In genomic region chr6:101800598-101800997, GRCh38 we compare ENCODE assay signal across 23 cellular contexts.
"Had no signal": no experiment of that assay in that cellular context is flagged by ENCODE, and none has a peak within 500 bp of the region (broad histone marks: within the 10 kb centered on the region; RNA-seq: fewer than 3 reads in every experiment).

No MANE protein-coding gene starts in this region.

- H3K27ac ChIP-seq: foreskin keratinocyte, upper lobe of left lung had no signal

- ATAC-seq: activated T-cell treated with anti-CD3 and anti-CD28 coated beads, Interleukin-2, amount 50 U/mL, for 4 hours; foreskin keratinocyte; left colon; naive thymus-derived CD4-positive, alpha-beta T cell had no signal

- DNase-seq: activated B cell treated with CpG ODN at 0.5 μM for 24 hours; activated CD4-positive, alpha-beta T cell treated with anti-CD3 and anti-CD28 coated beads for 4 hours; activated CD4-positive, alpha-beta T cell treated with anti-CD3 and anti-CD28 coated beads, Interleukin-2, amount 50 U/mL, for 48 hours; activated CD8-positive, alpha-beta memory T cell treated with anti-CD3 and anti-CD28 coated beads, Interleukin-2, amount 50 U/mL, for 48 hours; activated naive CD4-positive, alpha-beta T cell; activated naive CD8-positive, alpha-beta T cell treated with anti-CD3 and anti-CD28 coated beads for 36 hours; activated T-cell treated with anti-CD3 and anti-CD28 coated beads, Interleukin-2, amount 50 U/mL, for 4 hours; central memory CD4-positive, alpha-beta T cell; dermis blood vessel endothelial cell; effector memory CD4-positive, alpha-beta T cell; foreskin keratinocyte; left colon; naive thymus-derived CD4-positive, alpha-beta T cell; retina; stimulated activated CD4-positive, alpha-beta T cell treated with anti-CD3 and anti-CD28 coated beads, Interleukin-4, amount 100 ng/mL, for 24 hours; stimulated activated naive CD4-positive, alpha-beta T cell treated with Interleukin-2 at 50 U/mL for 16 hours; upper lobe of left lung had no signal

- H3K27ac Mint-ChIP-seq: activated B cell treated with CpG ODN at 0.5 μM for 24 hours; activated naive CD8-positive, alpha-beta T cell treated with anti-CD3 and anti-CD28 coated beads for 36 hours; activated T-helper 2 cell treated with anti-CD3 and anti-CD28 coated beads, Interferon-gamma antibody, Interleukin-2, Interleukin-4, amounts not matched to agents 10 μg/mL and 5 μg/mL and 100 μg/mL, durations not matched to agents 14 hours and 24 hours and 36 hours; naive thymus-derived CD4-positive, alpha-beta T cell; progenitor cell of endocrine pancreas had no signal

- FAIRE-seq: astrocyte, keratinocyte had no signal

- H3K27me3 ChIP-seq: foreskin keratinocyte, upper lobe of left lung had no signal

- H3K4me3 Mint-ChIP-seq: activated B cell treated with CpG ODN at 0.5 μM for 24 hours; activated naive CD8-positive, alpha-beta T cell treated with anti-CD3 and anti-CD28 coated beads for 36 hours; activated T-cell treated with anti-CD3 and anti-CD28 coated beads, Interleukin-2, amount 50 U/mL, for 4 hours; naive thymus-derived CD4-positive, alpha-beta T cell; neural crest cell had no signal

- H3K9me3 Mint-ChIP-seq: activated B cell treated with CpG ODN at 0.5 μM for 24 hours; activated naive CD8-positive, alpha-beta T cell treated with anti-CD3 and anti-CD28 coated beads for 36 hours; activated T-helper 2 cell treated with anti-CD3 and anti-CD28 coated beads, Interferon-gamma antibody, Interleukin-2, Interleukin-4, amounts not matched to agents 10 μg/mL and 5 μg/mL and 100 μg/mL, durations not matched to agents 14 hours and 24 hours and 36 hours; neural crest cell had no signal

- H3K27me3 Mint-ChIP-seq: activated B cell treated with CpG ODN at 0.5 μM for 24 hours; activated naive CD8-positive, alpha-beta T cell treated with anti-CD3 and anti-CD28 coated beads for 36 hours; naive thymus-derived CD4-positive, alpha-beta T cell; progenitor cell of endocrine pancreas had no signal

- H3K9me3 ChIP-seq: upper lobe of left lung had no signal

- H3K4me1 ChIP-seq: foreskin keratinocyte, upper lobe of left lung had no signal

- H3K36me3 ChIP-seq: upper lobe of left lung had no signal

- H3K36me3 Mint-ChIP-seq: activated naive CD8-positive, alpha-beta T cell treated with anti-CD3 and anti-CD28 coated beads for 36 hours; naive thymus-derived CD4-positive, alpha-beta T cell had no signal

- H3K4me1 Mint-ChIP-seq: activated B cell treated with CpG ODN at 0.5 μM for 24 hours; activated naive CD8-positive, alpha-beta T cell treated with anti-CD3 and anti-CD28 coated beads for 36 hours; naive thymus-derived CD4-positive, alpha-beta T cell; neural crest cell had no signal

- H3K4me3 ChIP-seq: lung, upper lobe of left lung had no signal
